ENCODE assay signal across 9 cellular contexts in genomic region chr7:76054129-76055120, GRCh38. TPM values are rescaled to one million over a fixed set of nuclear protein-coding genes. Genes with fewer than 3 reads are reported as not detected.
DNase-seq lines count a peak whose midpoint lies in the region; ATAC-seq and TF ChIP-seq lines count a peak whose summit lies in the region.
"Had no signal": no experiment of that assay in that cellular context is flagged by ENCODE, and none has a peak within 500 bp of the region (broad histone marks: within the 10 kb centered on the region; RNA-seq: fewer than 3 reads in every experiment).

No MANE protein-coding gene starts in this region.

- H3K9me3 ChIP-seq in breast epithelium: no peaks in the 10 kb centered on the region

- ATAC-seq in HG03045 (IDR thresholded peaks at IDR 0.05; ENCODE audit: unreplicated experiment) (no peak), GM21526 (IDR thresholded peaks at IDR 0.05; ENCODE audit: low FRiP score, unreplicated experiment) (no peak), HG02623 (IDR thresholded peaks at IDR 0.05; ENCODE audit: unreplicated experiment) (no peak), GM18517 (IDR thresholded peaks at IDR 0.05; ENCODE audit: unreplicated experiment) (no peak)

- no peak overlapping the region for H3K4me3 ChIP-seq in breast epithelium

- no peaks in the 10 kb centered on the region for H3K27me3 ChIP-seq in breast epithelium

- in situ Hi-C loops in Caki2 (cut with HindIII; ENCODE audit: low pct_unique_long_range_greater_than_20kb, low sequenced_read_pairs): no loop called here

- intact Hi-C loops in breast epithelium (cut with DNase I; ENCODE audit: low total_unique reads): no loop called here

- TF ChIP-seq CTCF in breast epithelium (IDR thresholded peaks at IDR 0.05): no peak

- DNase-seq in Caki2 (ENCODE audit: low read depth) (peak; percentile 57), NCI-H1417 treated with DMSO at 0.1 percent for 48 hours (lab: John Stamatoyannopoulos, UW) (peak; percentile 20), breast epithelium (ENCODE audit: low spot score in 2 of 2) (peak in 1 of 2 donors; percentile 22), medulla oblongata (ENCODE audit: extremely low spot score) (peak; percentile 55)
- DNase-seq: activated T-cell treated with anti-CD3 and anti-CD28 coated beads, Interleukin-2, amount 50 U/mL, for 48 hours had no signal

- no peaks in the 10 kb centered on the region for H3K4me1 ChIP-seq in breast epithelium

- H3K36me3 ChIP-seq in breast epithelium: peaks cover 21% of the 10 kb centered on the region

- no peak for TF ChIP-seq POLR2A in breast epithelium (IDR thresholded peaks at IDR 0.05)

- peak overlapping the region; percentile 4 to 29 for H3K27ac ChIP-seq in breast epithelium

RNA-seq across cellular contexts. Expression of gene MDH2, which starts 6.5 kb away (rescaled TPM):
- total RNA-seq in Caki2 (2014; rRNA removed; shearing (Covaris generic); ENCODE audit: low replicate concordance): 127 and 221 TPM in 2 replicates
- total RNA-seq in breast epithelium: 10 to 100 TPM; 52.0 to 63.3 (median 61.8) TPM

RNA-seq across cellular contexts. Expression of gene STYXL1, which starts 6.6 kb away (rescaled TPM):
- total RNA-seq in Caki2 (2014; rRNA removed; shearing (Covaris generic); ENCODE audit: low replicate concordance): 118 and 129 TPM in 2 replicates
- 10 to 100 TPM; 27.5 to 38.3 (median 28.3) TPM for total RNA-seq in breast epithelium
